ENCODE assay signal across 13 cellular contexts in genomic region chr12:106764738-106765137, GRCh38. TPM values are rescaled to one million over a fixed set of nuclear protein-coding genes. Genes with fewer than 3 reads are reported as not detected.
DNase-seq lines count a peak whose midpoint lies in the region; ATAC-seq and TF ChIP-seq lines count a peak whose summit lies in the region.
"Had no signal": no experiment of that assay in that cellular context is flagged by ENCODE, and none has a peak within 500 bp of the region (broad histone marks: within the 10 kb centered on the region; RNA-seq: fewer than 3 reads in every experiment).

No MANE protein-coding gene starts in this region.

- H3K9me3 Mint-ChIP-seq in neural progenitor cell = no peaks in the 10 kb centered on the region
- H3K9me3 Mint-ChIP-seq: mesothelial cell of epicardium had no signal

- H2AFZ ChIP-seq in GM23248 = no peak overlapping the region
- no peak overlapping the region for H2AFZ ChIP-seq in neural progenitor cell (replicated peaks)

- H3K9ac ChIP-seq in GM23248 = no peak overlapping the region
- no peak overlapping the region for H3K9ac ChIP-seq in neural progenitor cell
- H3K9ac ChIP-seq: BLaER1 treated with 17β-estradiol and CSF1 and Interleukin-3, amounts not matched to agents 10 nM and 100 nM had no signal

- H3K4me3 Mint-ChIP-seq in neural progenitor cell = peak overlapping the region; percentile 43
- H3K4me3 Mint-ChIP-seq: mesothelial cell of epicardium had no signal

- H3K4me3 ChIP-seq in GM23248 = no peak overlapping the region
- H3K4me3 ChIP-seq in neural progenitor cell = no peak overlapping the region
- no peak overlapping the region for H3K4me3 ChIP-seq in sigmoid colon
- H3K4me3 ChIP-seq: BLaER1 treated with 17β-estradiol and CSF1 and Interleukin-3, amounts not matched to agents 10 nM and 100 nM; stomach had no signal

- no peaks in the 10 kb centered on the region for H3K79me2 ChIP-seq in GM23248 (ENCODE audit: insufficient read depth)
- H3K79me2 ChIP-seq in neural progenitor cell (ENCODE audit: low read depth) = no peaks in the 10 kb centered on the region

- H4K20me1 ChIP-seq in GM23248 (ENCODE audit: insufficient read depth) (no peaks in the 10 kb centered on the region; the same call in 1 of the 2 replicates), neural progenitor cell (ENCODE audit: low read depth) (no peaks in the 10 kb centered on the region)
- H4K20me1 ChIP-seq: BLaER1 treated with 17β-estradiol and CSF1 and Interleukin-3, amounts not matched to agents 10 nM and 100 nM had no signal

- peaks cover 2% of the 10 kb centered on the region for H3K27me3 Mint-ChIP-seq in neural progenitor cell (ENCODE audit: insufficient read depth, low read depth)

- TF ChIP-seq EP300 in sigmoid colon (IDR thresholded peaks at IDR 0.05) = no peak

- in situ Hi-C loops in GM23248 (cut with MboI) (no loop called here), KBM-7 (cut with MboI; ENCODE audit: low pct_unique_long_range_greater_than_20kb, low sequenced_read_pairs) (no loop called here)

- H3K36me3 ChIP-seq in GM23248 (ENCODE audit: low read depth) (no peaks in the 10 kb centered on the region), neural progenitor cell (no peaks in the 10 kb centered on the region), sigmoid colon (no peaks in the 10 kb centered on the region)
- H3K36me3 ChIP-seq: BLaER1 treated with 17β-estradiol and CSF1 and Interleukin-3, amounts not matched to agents 10 nM and 100 nM; stomach had no signal

- WGBS in GM23248 (ENCODE audit: low coverage in 1 of 2, low lambda C conversion rate in 2 of 2, missing lambda C conversion rate in 2 of 2), 2 experiments = 94 to 98% methylated on average over 3 of the region's 3 CpGs
- WGBS in sigmoid colon, 2 donors = 88 to 89% methylated on average over 3 of the region's 3 CpGs

- H3K27me3 ChIP-seq in GM23248 (replicated peaks; ENCODE audit: insufficient read depth) (0 out of 2 replicates have a peak, but pooled peaks cover 4% of the 10 kb centered on the region), neural progenitor cell (no peaks in the 10 kb centered on the region), sigmoid colon (peaks cover 0 to 10% (median 0%) of the 10 kb centered on the region in 3 donors)
- H3K27me3 ChIP-seq: stomach had no signal

- H3K36me3 Mint-ChIP-seq in neural progenitor cell = peaks cover 15% of the 10 kb centered on the region
- H3K36me3 Mint-ChIP-seq: mesothelial cell of epicardium had no signal

- H3K4me1 Mint-ChIP-seq in neural progenitor cell = peaks cover 81% of the 10 kb centered on the region

- H3K9me2 ChIP-seq in GM23248 (ENCODE audit: insufficient read depth) = no peaks in the 10 kb centered on the region

- no peak for ATAC-seq in HG02840 (IDR thresholded peaks at IDR 0.05; ENCODE audit: low FRiP score, unreplicated experiment)

- no peak for TF ChIP-seq POLR2A in sigmoid colon (IDR thresholded peaks at IDR 0.05)

- H3K4me1 ChIP-seq in GM23248 (ENCODE audit: insufficient read depth) = no peaks in the 10 kb centered on the region
- H3K4me1 ChIP-seq in neural progenitor cell = peaks cover 60% of the 10 kb centered on the region
- H3K4me1 ChIP-seq in sigmoid colon = peaks cover 0 to 5% (median 0%) of the 10 kb centered on the region in 4 donors

- H3F3A ChIP-seq in GM23248 (ENCODE audit: insufficient read depth) = no peaks in the 10 kb centered on the region
- peaks cover 50% of the 10 kb centered on the region for H3F3A ChIP-seq in neural progenitor cell (ENCODE audit: low read depth)

- no peak for TF ChIP-seq CTCF in neural progenitor cell (IDR thresholded peaks at IDR 0.05)
- TF ChIP-seq CTCF in sigmoid colon (IDR thresholded peaks at IDR 0.05) = no peak

- H3K4me2 ChIP-seq in GM23248 (ENCODE audit: unreplicated experiment) (no peak overlapping the region), neural progenitor cell (no peak overlapping the region)
- H3K4me2 ChIP-seq: BLaER1 treated with 17β-estradiol and CSF1 and Interleukin-3, amounts not matched to agents 10 nM and 100 nM had no signal

- peak; percentile 12 for DNase-seq in GM23248
- DNase-seq in SHP77 treated with DMSO at 0.1 percent for 48 hours (lab: John Stamatoyannopoulos, UW) = peak; percentile 6
- DNase-seq in globus pallidus (ENCODE audit: low spot score) = peak; percentile 56
- DNase-seq in neural progenitor cell (ENCODE audit: low spot score) = no peak
- no peak for DNase-seq in dermis blood vessel endothelial cell
- no peak for DNase-seq in sigmoid colon
- no peak for DNase-seq in KBM-7
- DNase-seq: H7, NCI-H187 treated with DMSO at 0.1 percent for 48 hours, stomach had no signal

- H3K27ac Mint-ChIP-seq in neural progenitor cell = peak overlapping the region; percentile 68
- H3K27ac Mint-ChIP-seq: mesothelial cell of epicardium had no signal

- intact Hi-C loops in sigmoid colon (cut with DNase I) = no loop called here

- H3K27ac ChIP-seq in GM23248 (no peak overlapping the region), neural progenitor cell (no peak overlapping the region), sigmoid colon (no peak overlapping the region)
- H3K27ac ChIP-seq: BLaER1 treated with 17β-estradiol and CSF1 and Interleukin-3, amounts not matched to agents 10 nM and 100 nM; stomach had no signal

- no peaks in the 10 kb centered on the region for H3K9me3 ChIP-seq in GM23248 (ENCODE audit: low read depth)
- no peaks in the 10 kb centered on the region for H3K9me3 ChIP-seq in neural progenitor cell (ENCODE audit: low read depth)
- no peaks in the 10 kb centered on the region for H3K9me3 ChIP-seq in sigmoid colon
- H3K9me3 ChIP-seq: BLaER1 treated with 17β-estradiol and CSF1 and Interleukin-3, amounts not matched to agents 10 nM and 100 nM; stomach had no signal

RNA-seq across cellular contexts. Expression of gene RIC8B, which starts 9.7 kb away (rescaled TPM):
- total RNA-seq in GM23248 (2014; rRNA removed; shearing (Covaris generic)) = 6.8 and 10.4 TPM in 2 replicates
- polyA plus RNA-seq in GM23248 (2016; fragmentation: Nextera tagmentation; extraction: Ambion mirVana) (7.5 and 7.6 TPM in 2 replicates), sigmoid colon (1 to 10 TPM; 5.3 to 6.0 (median 5.6) TPM)
- total RNA-seq in neural progenitor cell (ENCODE audit: low replicate concordance) (21.2 and 33.2 TPM in 2 replicates), dermis blood vessel endothelial cell (15.3 and 16.4 TPM in 2 replicates), sigmoid colon (10 to 100 TPM; 17.6 to 27.8 (median 20.0) TPM)

Comparison
In these comparisons a context has a peak if more than half of its experiments do, and no peak if none do; other contexts are left out.
1. DNase-seq: peak in GM23248 (single experiment), SHP77 treated with DMSO at 0.1 percent for 48 hours (single experiment) and globus pallidus (single experiment); none in neural progenitor cell (single experiment), dermis blood vessel endothelial cell (single experiment), sigmoid colon (single experiment) and KBM-7 (single experiment).